ENCODE assay signal across 9 cellular contexts in the genomic region with DNA sequence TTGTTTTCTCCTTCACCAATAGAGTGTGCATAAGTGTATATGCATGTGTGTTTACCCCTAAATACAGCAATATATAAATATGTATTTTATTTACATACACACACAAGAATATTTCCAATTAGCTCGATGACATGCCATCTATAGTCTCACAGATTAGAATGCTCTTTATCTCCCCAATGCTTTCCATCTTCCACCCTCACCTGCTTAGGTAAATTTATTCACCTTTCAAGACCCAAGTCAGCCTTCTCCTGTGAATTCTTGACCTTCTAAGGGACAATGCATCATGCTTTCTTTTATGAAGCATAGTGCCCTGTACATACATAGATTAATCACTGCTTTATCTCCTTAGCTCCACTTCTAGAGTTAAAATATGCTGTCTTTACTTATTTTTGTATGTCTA.
"Had no signal": no experiment of that assay in that cellular context is flagged by ENCODE, and none has a peak within 500 bp of the region (broad histone marks: within the 10 kb centered on the region; RNA-seq: fewer than 3 reads in every experiment).

No MANE protein-coding gene starts in this region.

- H3K36me3 Mint-ChIP-seq: memory B cell had no signal

- H3K27me3 ChIP-seq: foreskin keratinocyte, pancreas had no signal

- ATAC-seq: activated naive CD8-positive, alpha-beta T cell treated with anti-CD3 and anti-CD28 coated beads, Interleukin-2, amount 50 U/mL, for 24 hours; foreskin keratinocyte; left lobe of liver; pancreas had no signal

- H3K4me1 ChIP-seq: pancreas had no signal

- H3K9me3 ChIP-seq: pancreas had no signal

- H3K4me3 Mint-ChIP-seq: activated CD4-positive, alpha-beta T cell treated with anti-CD3 and anti-CD28 coated beads, Interleukin-2, amount 10 ng/mL, durations not matched to agents 24 days and 14 days; activated naive CD8-positive, alpha-beta T cell treated with anti-CD3 and anti-CD28 coated beads, Interleukin-2, amount 50 U/mL, for 24 hours; memory B cell had no signal

- H3K27ac ChIP-seq: foreskin keratinocyte, pancreas had no signal

- H3K4me1 Mint-ChIP-seq: activated CD4-positive, alpha-beta T cell treated with anti-CD3 and anti-CD28 coated beads, Interleukin-2, amount 10 ng/mL, durations not matched to agents 24 days and 14 days; activated naive CD8-positive, alpha-beta T cell treated with anti-CD3 and anti-CD28 coated beads, Interleukin-2, amount 50 U/mL, for 24 hours; memory B cell had no signal

- DNase-seq: activated CD4-positive, alpha-beta T cell treated with anti-CD3 and anti-CD28 coated beads, Interleukin-2, amount 10 ng/mL, durations not matched to agents 24 days and 14 days; activated naive CD4-positive, alpha-beta T cell treated with Interleukin-2 at 50 U/mL for 16 hours; activated naive CD8-positive, alpha-beta T cell treated with anti-CD3 and anti-CD28 coated beads, Interleukin-2, amount 50 U/mL, for 24 hours; foreskin keratinocyte; islet precursor cell; pancreas; stimulated activated CD4-positive, alpha-beta T cell treated with anti-CD3 and anti-CD28 coated beads, Interleukin-15, amount 100 ng/mL, for 24 hours had no signal

- H3K27me3 Mint-ChIP-seq: activated CD4-positive, alpha-beta T cell treated with anti-CD3 and anti-CD28 coated beads, Interleukin-2, amount 10 ng/mL, durations not matched to agents 24 days and 14 days; activated naive CD8-positive, alpha-beta T cell treated with anti-CD3 and anti-CD28 coated beads, Interleukin-2, amount 50 U/mL, for 24 hours; memory B cell had no signal

- H3K27ac Mint-ChIP-seq: activated CD4-positive, alpha-beta T cell treated with anti-CD3 and anti-CD28 coated beads, Interleukin-2, amount 10 ng/mL, durations not matched to agents 24 days and 14 days; activated naive CD8-positive, alpha-beta T cell treated with anti-CD3 and anti-CD28 coated beads, Interleukin-2, amount 50 U/mL, for 24 hours; memory B cell had no signal

- H3K4me3 ChIP-seq: pancreas had no signal

- H3K36me3 ChIP-seq: pancreas had no signal

- H3K9me3 Mint-ChIP-seq: activated CD4-positive, alpha-beta T cell treated with anti-CD3 and anti-CD28 coated beads, Interleukin-2, amount 10 ng/mL, durations not matched to agents 24 days and 14 days; activated naive CD8-positive, alpha-beta T cell treated with anti-CD3 and anti-CD28 coated beads, Interleukin-2, amount 50 U/mL, for 24 hours had no signal
